ENCODE assay signal across 1 cellular context in genomic region chr15:99132584-99133287, GRCh38.
A peak's percentile ranks its signal among the peaks of the same experiment; 100 is the strongest.
TF ChIP-seq lines count a peak whose summit lies in the region.

No MANE protein-coding gene starts in this region.

TF ChIP-seq in HepG2, 621 proteins besides CTCF, POLR2A, EP300 and RAD21:
- peak; percentile 87 for TF ChIP-seq ZBTB33 (CRISPR knock-in tag; IDR thresholded peaks at IDR 0.05)
- no peak for TF ChIP-seq ZNF12 (CRISPR knock-in tag; IDR thresholded peaks at IDR 0.05)
- TF ChIP-seq ZNF382 (CRISPR knock-in tag; IDR thresholded peaks at IDR 0.05; ENCODE audit: borderline replicate concordance), result no peak
- no peak for TF ChIP-seq KLF11 (CRISPR knock-in tag; IDR thresholded peaks at IDR 0.05)
- TF ChIP-seq, protein P1, sequence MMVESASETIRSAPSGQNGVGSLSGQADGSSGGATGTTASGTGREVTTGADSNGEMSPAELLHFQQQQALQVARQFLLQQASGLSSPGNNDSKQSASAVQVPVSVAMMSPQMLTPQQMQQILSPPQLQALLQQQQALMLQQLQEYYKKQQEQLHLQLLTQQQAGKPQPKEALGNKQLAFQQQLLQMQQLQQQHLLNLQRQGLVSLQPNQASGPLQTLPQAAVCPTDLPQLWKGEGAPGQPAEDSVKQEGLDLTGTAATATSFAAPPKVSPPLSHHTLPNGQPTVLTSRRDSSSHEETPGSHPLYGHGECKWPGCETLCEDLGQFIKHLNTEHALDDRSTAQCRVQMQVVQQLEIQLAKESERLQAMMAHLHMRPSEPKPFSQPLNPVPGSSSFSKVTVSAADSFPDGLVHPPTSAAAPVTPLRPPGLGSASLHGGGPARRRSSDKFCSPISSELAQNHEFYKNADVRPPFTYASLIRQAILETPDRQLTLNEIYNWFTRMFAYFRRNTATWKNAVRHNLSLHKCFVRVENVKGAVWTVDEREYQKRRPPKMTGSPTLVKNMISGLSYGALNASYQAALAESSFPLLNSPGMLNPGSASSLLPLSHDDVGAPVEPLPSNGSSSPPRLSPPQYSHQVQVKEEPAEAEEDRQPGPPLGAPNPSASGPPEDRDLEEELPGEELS (CRISPR knock-in tag; IDR thresholded peaks at IDR 0.05), result no peak
- TF ChIP-seq, protein P2, sequence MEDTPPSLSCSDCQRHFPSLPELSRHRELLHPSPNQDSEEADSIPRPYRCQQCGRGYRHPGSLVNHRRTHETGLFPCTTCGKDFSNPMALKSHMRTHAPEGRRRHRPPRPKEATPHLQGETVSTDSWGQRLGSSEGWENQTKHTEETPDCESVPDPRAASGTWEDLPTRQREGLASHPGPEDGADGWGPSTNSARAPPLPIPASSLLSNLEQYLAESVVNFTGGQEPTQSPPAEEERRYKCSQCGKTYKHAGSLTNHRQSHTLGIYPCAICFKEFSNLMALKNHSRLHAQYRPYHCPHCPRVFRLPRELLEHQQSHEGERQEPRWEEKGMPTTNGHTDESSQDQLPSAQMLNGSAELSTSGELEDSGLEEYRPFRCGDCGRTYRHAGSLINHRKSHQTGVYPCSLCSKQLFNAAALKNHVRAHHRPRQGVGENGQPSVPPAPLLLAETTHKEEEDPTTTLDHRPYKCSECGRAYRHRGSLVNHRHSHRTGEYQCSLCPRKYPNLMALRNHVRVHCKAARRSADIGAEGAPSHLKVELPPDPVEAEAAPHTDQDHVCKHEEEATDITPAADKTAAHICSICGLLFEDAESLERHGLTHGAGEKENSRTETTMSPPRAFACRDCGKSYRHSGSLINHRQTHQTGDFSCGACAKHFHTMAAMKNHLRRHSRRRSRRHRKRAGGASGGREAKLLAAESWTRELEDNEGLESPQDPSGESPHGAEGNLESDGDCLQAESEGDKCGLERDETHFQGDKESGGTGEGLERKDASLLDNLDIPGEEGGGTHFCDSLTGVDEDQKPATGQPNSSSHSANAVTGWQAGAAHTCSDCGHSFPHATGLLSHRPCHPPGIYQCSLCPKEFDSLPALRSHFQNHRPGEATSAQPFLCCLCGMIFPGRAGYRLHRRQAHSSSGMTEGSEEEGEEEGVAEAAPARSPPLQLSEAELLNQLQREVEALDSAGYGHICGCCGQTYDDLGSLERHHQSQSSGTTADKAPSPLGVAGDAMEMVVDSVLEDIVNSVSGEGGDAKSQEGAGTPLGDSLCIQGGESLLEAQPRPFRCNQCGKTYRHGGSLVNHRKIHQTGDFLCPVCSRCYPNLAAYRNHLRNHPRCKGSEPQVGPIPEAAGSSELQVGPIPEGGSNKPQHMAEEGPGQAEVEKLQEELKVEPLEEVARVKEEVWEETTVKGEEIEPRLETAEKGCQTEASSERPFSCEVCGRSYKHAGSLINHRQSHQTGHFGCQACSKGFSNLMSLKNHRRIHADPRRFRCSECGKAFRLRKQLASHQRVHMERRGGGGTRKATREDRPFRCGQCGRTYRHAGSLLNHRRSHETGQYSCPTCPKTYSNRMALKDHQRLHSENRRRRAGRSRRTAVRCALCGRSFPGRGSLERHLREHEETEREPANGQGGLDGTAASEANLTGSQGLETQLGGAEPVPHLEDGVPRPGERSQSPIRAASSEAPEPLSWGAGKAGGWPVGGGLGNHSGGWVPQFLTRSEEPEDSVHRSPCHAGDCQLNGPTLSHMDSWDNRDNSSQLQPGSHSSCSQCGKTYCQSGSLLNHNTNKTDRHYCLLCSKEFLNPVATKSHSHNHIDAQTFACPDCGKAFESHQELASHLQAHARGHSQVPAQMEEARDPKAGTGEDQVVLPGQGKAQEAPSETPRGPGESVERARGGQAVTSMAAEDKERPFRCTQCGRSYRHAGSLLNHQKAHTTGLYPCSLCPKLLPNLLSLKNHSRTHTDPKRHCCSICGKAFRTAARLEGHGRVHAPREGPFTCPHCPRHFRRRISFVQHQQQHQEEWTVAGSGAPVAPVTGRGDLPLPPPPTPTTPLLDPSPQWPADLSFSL (CRISPR knock-in tag; IDR thresholded peaks at IDR 0.05), result no peak
- TF ChIP-seq LCORL (IDR thresholded peaks at IDR 0.05), result peak; percentile 75; the same call in 1 of the 2 replicates
- TF ChIP-seq LCORL (CRISPR knock-in tag; IDR thresholded peaks at IDR 0.05), result no peak
- no peak for TF ChIP-seq KDM3A (CRISPR knock-in tag; IDR thresholded peaks at IDR 0.05; ENCODE audit: low read depth)
- no peak for TF ChIP-seq MAFK (conservative IDR thresholded peaks at IDR 0.05 in 1 of 2, IDR thresholded peaks at IDR 0.05 in 1 of 2; ENCODE audit: low read length in 2 of 2)
- TF ChIP-seq ZBTB38 (CRISPR knock-in tag; IDR thresholded peaks at IDR 0.05), result peak; percentile 67; the same call in 1 of the 2 replicates
- TF ChIP-seq ZMYM4 (CRISPR knock-in tag; IDR thresholded peaks at IDR 0.05), result no peak
